Comparison of ENCODE assay signal across 27 cellular contexts in genomic region chr1:22855668-22856606, GRCh38.
DNase-seq lines count a peak whose midpoint lies in the region; ATAC-seq and TF ChIP-seq lines count a peak whose summit lies in the region.
"Had no signal": no experiment of that assay in that cellular context is flagged by ENCODE, and none has a peak within 500 bp of the region (broad histone marks: within the 10 kb centered on the region; RNA-seq: fewer than 3 reads in every experiment).

No MANE protein-coding gene starts in this region.

- intact Hi-C loops in CD8-positive, alpha-beta T cell (cut with DNase I, micrococcal nuclease): no loop called here

- DNase-seq in NCI-H1092 treated with DMSO at 0.1 percent for 48 hours (lab: John Stamatoyannopoulos, UW) (peak; percentile 14), NCI-H1092 (lab: John Stamatoyannopoulos, UW) (no peak), fibroblast of gingiva (ENCODE audit: low read depth) (peak; percentile 25), substantia nigra (lab: John Stamatoyannopoulos, UW) (peak in 22 of 49 donors; percentile 15 to 88 (median 33)), NCI-H1436 (lab: John Stamatoyannopoulos, UW) (no peak)
- no peak for DNase-seq in CD8-positive, alpha-beta T cell
- DNase-seq: activated CD4-positive, alpha-beta T cell treated with anti-CD3 and anti-CD28 coated beads for 1 hour; activated CD8-positive, alpha-beta T cell treated with anti-CD3 and anti-CD28 coated beads, Interleukin-2, amount 10 ng/mL, durations not matched to agents 7 days and 5 days; COR-L47; erythroblast; gastrocnemius medialis; kidney; lower lobe of right lung; NCI-H1048; NCI-H2107; NCI-H748 treated with DMSO at 0.1 percent for 48 hours; PC-3; SHP77; small intestine; stimulated activated CD4-positive, alpha-beta T cell treated with anti-CD3 and anti-CD28 coated beads, Interleukin-2, amount 100 ng/mL, for 48 hours; stimulated activated naive CD4-positive, alpha-beta T cell had no signal

- no peaks in the 10 kb centered on the region for H3K36me3 Mint-ChIP-seq in CD8-positive, alpha-beta T cell

- H3K36me3 ChIP-seq in CD8-positive, alpha-beta T cell (ENCODE audit: insufficient read depth, low read length): no peaks in the 10 kb centered on the region
- H3K36me3 ChIP-seq: adrenal gland, gastrocnemius medialis, lower lobe of right lung, neutrophil had no signal

- H3K27ac ChIP-seq in angular gyrus (ENCODE audit: low read depth, low read length) (peak overlapping the region; percentile 10), substantia nigra (ENCODE audit: low read depth, low read length, poor library complexity, severe bottlenecking) (peak overlapping the region; percentile 39)
- no peak overlapping the region for H3K27ac ChIP-seq in CD8-positive, alpha-beta T cell (ENCODE audit: low read depth, low read length)
- H3K27ac ChIP-seq: 22Rv1, adrenal gland, gastrocnemius medialis, lower lobe of right lung, neutrophil had no signal

- H3K4me3 ChIP-seq in CD8-positive, alpha-beta T cell (ENCODE audit: low read depth, low read length): no peak overlapping the region
- H3K4me3 ChIP-seq: adrenal gland, gastrocnemius medialis, lower lobe of right lung had no signal

- H3K27ac Mint-ChIP-seq in CD8-positive, alpha-beta T cell: no peak overlapping the region
- H3K27ac Mint-ChIP-seq: activated CD8-positive, alpha-beta T cell treated with anti-CD3 and anti-CD28 coated beads, Interleukin-2, amount 10 ng/mL, durations not matched to agents 7 days and 5 days; B cell had no signal

- no peaks in the 10 kb centered on the region for H3K9me3 Mint-ChIP-seq in CD8-positive, alpha-beta T cell

- CTCF ChIA-PET in CD8-positive, alpha-beta T cell (lab: Charles Lee): no interaction called here

- TF ChIP-seq CTCF in CD8-positive, alpha-beta T cell (IDR thresholded peaks at IDR 0.05): no peak

- H3K27me3 ChIP-seq in CD8-positive, alpha-beta T cell (ENCODE audit: insufficient read depth, low read length): no peaks in the 10 kb centered on the region
- H3K27me3 ChIP-seq: adrenal gland, neutrophil had no signal

- no peaks in the 10 kb centered on the region for H3K9me3 ChIP-seq in CD8-positive, alpha-beta T cell (ENCODE audit: low read length)
- H3K9me3 ChIP-seq: adrenal gland, gastrocnemius medialis, lower lobe of right lung, neutrophil had no signal

- H3K4me3 Mint-ChIP-seq in CD8-positive, alpha-beta T cell: no peak overlapping the region
- H3K4me3 Mint-ChIP-seq: activated CD8-positive, alpha-beta T cell treated with anti-CD3 and anti-CD28 coated beads, Interleukin-2, amount 10 ng/mL, durations not matched to agents 7 days and 5 days; B cell had no signal

- no peaks in the 10 kb centered on the region for H3K4me1 ChIP-seq in CD8-positive, alpha-beta T cell (ENCODE audit: insufficient read depth, low read length)
- H3K4me1 ChIP-seq: adrenal gland, gastrocnemius medialis had no signal

- no peak for ATAC-seq in HG03565 (IDR thresholded peaks at IDR 0.05; ENCODE audit: unreplicated experiment)
- ATAC-seq in CD8-positive, alpha-beta T cell: no peak
- ATAC-seq: activated CD8-positive, alpha-beta T cell treated with anti-CD3 and anti-CD28 coated beads, Interleukin-2, amount 10 ng/mL, durations not matched to agents 7 days and 5 days; gastrocnemius medialis; lower lobe of right lung; PC-3 had no signal

- H3K27me3 Mint-ChIP-seq in CD8-positive, alpha-beta T cell (ENCODE audit: low read depth): peaks cover 8% of the 10 kb centered on the region

- POLR2A ChIA-PET in CD8-positive, alpha-beta T cell (lab: Charles Lee): no interaction called here

- H3K4me1 Mint-ChIP-seq in CD8-positive, alpha-beta T cell (ENCODE audit: low read depth): no peaks in the 10 kb centered on the region

Comparison
In these comparisons a context has a peak if more than half of its experiments do, and no peak if none do; other contexts are left out.
1. DNase-seq: peak in NCI-H1092 treated with DMSO at 0.1 percent for 48 hours (single experiment) and fibroblast of gingiva (single experiment); none in NCI-H1092 (single experiment), NCI-H1436 (single experiment) and CD8-positive, alpha-beta T cell (0 of 7).